Comparison of ENCODE assay signal across 13 cellular contexts in the genomic region with DNA sequence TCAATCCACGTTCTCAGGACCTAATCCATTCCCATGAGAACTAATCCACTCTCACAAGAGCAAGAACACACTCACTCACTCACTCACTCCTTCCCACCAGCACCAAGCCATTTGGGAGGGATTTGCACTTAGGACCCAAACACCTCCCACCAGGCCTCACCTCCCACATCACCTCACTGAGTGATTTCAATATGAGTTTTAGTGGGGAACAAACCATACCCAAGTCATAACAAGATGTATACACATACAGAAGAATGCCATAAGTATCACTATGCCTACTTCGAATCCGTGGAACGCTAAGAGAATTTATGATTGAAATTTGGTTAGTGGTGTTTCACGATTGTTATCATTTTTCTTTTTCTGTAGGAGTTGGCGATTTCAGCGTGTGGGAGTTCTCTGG. TPM values are rescaled to one million over a fixed set of nuclear protein-coding genes. Genes with fewer than 3 reads are reported as not detected.
DNase-seq lines count a peak whose midpoint lies in the region; TF ChIP-seq lines count a peak whose summit lies in the region.
"Had no signal": no experiment of that assay in that cellular context is flagged by ENCODE, and none has a peak within 500 bp of the region (broad histone marks: within the 10 kb centered on the region; RNA-seq: fewer than 3 reads in every experiment).

No MANE protein-coding gene starts in this region.

- POLR2A ChIA-PET in activated CD4-positive, alpha-beta memory T cell treated with anti-CD3 and anti-CD28 coated beads for 36 hours (lab: Charles Lee) = no interaction called here
- POLR2A ChIA-PET in activated CD4-positive, alpha-beta memory T cell treated with anti-CD3 and anti-CD28 coated beads, Interleukin-2, amount 10 ng/mL, durations not matched to agents 7 days and 5 days (lab: Charles Lee) = no interaction called here

- CTCF ChIA-PET in activated CD4-positive, alpha-beta memory T cell treated with anti-CD3 and anti-CD28 coated beads for 36 hours (lab: Charles Lee) = no interaction called here
- CTCF ChIA-PET in activated CD4-positive, alpha-beta memory T cell treated with anti-CD3 and anti-CD28 coated beads, Interleukin-2, amount 10 ng/mL, durations not matched to agents 7 days and 5 days (lab: Charles Lee) = no interaction called here

- H3K36me3 Mint-ChIP-seq in activated CD4-positive, alpha-beta memory T cell treated with anti-CD3 and anti-CD28 coated beads for 36 hours = peaks cover 8% of the 10 kb centered on the region
- no peaks in the 10 kb centered on the region for H3K36me3 Mint-ChIP-seq in activated CD4-positive, alpha-beta memory T cell treated with anti-CD3 and anti-CD28 coated beads, Interleukin-2, amount 10 ng/mL, durations not matched to agents 7 days and 5 days (ENCODE audit: low read depth)
- H3K36me3 Mint-ChIP-seq in progenitor cell of endocrine pancreas (ENCODE audit: insufficient read depth) = peaks cover 41% of the 10 kb centered on the region

- H3K9me3 Mint-ChIP-seq in activated CD4-positive, alpha-beta memory T cell treated with anti-CD3 and anti-CD28 coated beads for 36 hours = peaks cover 14% of the 10 kb centered on the region
- peaks cover 10% of the 10 kb centered on the region for H3K9me3 Mint-ChIP-seq in activated CD4-positive, alpha-beta memory T cell treated with anti-CD3 and anti-CD28 coated beads, Interleukin-2, amount 10 ng/mL, durations not matched to agents 7 days and 5 days
- peaks cover 11% of the 10 kb centered on the region for H3K9me3 Mint-ChIP-seq in progenitor cell of endocrine pancreas (ENCODE audit: low read depth)

- H3K27ac Mint-ChIP-seq in activated CD4-positive, alpha-beta memory T cell treated with anti-CD3 and anti-CD28 coated beads for 36 hours = no peak overlapping the region
- no peak overlapping the region for H3K27ac Mint-ChIP-seq in activated CD4-positive, alpha-beta memory T cell treated with anti-CD3 and anti-CD28 coated beads, Interleukin-2, amount 10 ng/mL, durations not matched to agents 7 days and 5 days
- H3K27ac Mint-ChIP-seq in progenitor cell of endocrine pancreas = peak overlapping the region; percentile 70
- H3K27ac Mint-ChIP-seq: B cell; CD8-positive, alpha-beta T cell had no signal

- peaks cover 10% of the 10 kb centered on the region for H3K4me1 Mint-ChIP-seq in activated CD4-positive, alpha-beta memory T cell treated with anti-CD3 and anti-CD28 coated beads for 36 hours (ENCODE audit: low read depth)
- H3K4me1 Mint-ChIP-seq in activated CD4-positive, alpha-beta memory T cell treated with anti-CD3 and anti-CD28 coated beads, Interleukin-2, amount 10 ng/mL, durations not matched to agents 7 days and 5 days = no peaks in the 10 kb centered on the region
- H3K4me1 Mint-ChIP-seq in progenitor cell of endocrine pancreas (ENCODE audit: low read depth) = peaks cover 7% of the 10 kb centered on the region
- H3K4me1 Mint-ChIP-seq: B cell had no signal

- DNase-seq in activated CD4-positive, alpha-beta memory T cell treated with anti-CD3 and anti-CD28 coated beads for 36 hours = peak; percentile 33
- no peak for DNase-seq in activated CD4-positive, alpha-beta memory T cell treated with anti-CD3 and anti-CD28 coated beads, Interleukin-2, amount 10 ng/mL, durations not matched to agents 7 days and 5 days
- DNase-seq in stimulated activated naive CD4-positive, alpha-beta T cell treated with Interleukin-2 at 50 U/mL for 16 hours (lab: John Stamatoyannopoulos, UW) = peak; percentile 18
- no peak for DNase-seq in stimulated activated naive CD4-positive, alpha-beta T cell (lab: John Stamatoyannopoulos, UW)
- DNase-seq in progenitor cell of endocrine pancreas (ENCODE audit: low spot score, unreplicated experiment) (no peak), NCI-H1417 treated with DMSO at 0.1 percent for 48 hours (lab: John Stamatoyannopoulos, UW) (no peak)
- DNase-seq: Calu3; CD8-positive, alpha-beta T cell; DMS79 treated with DMSO at 0.1 percent for 48 hours; GF-D8; GOT3; H7 had no signal

- intact Hi-C loops in activated CD4-positive, alpha-beta memory T cell treated with anti-CD3 and anti-CD28 coated beads for 36 hours (cut with micrococcal nuclease) = no loop called here

- peaks cover 2% of the 10 kb centered on the region for H3K27me3 Mint-ChIP-seq in activated CD4-positive, alpha-beta memory T cell treated with anti-CD3 and anti-CD28 coated beads for 36 hours
- H3K27me3 Mint-ChIP-seq in activated CD4-positive, alpha-beta memory T cell treated with anti-CD3 and anti-CD28 coated beads, Interleukin-2, amount 10 ng/mL, durations not matched to agents 7 days and 5 days = peaks cover 13% of the 10 kb centered on the region
- no peaks in the 10 kb centered on the region for H3K27me3 Mint-ChIP-seq in progenitor cell of endocrine pancreas

- H3K4me3 Mint-ChIP-seq in activated CD4-positive, alpha-beta memory T cell treated with anti-CD3 and anti-CD28 coated beads for 36 hours = no peak overlapping the region
- no peak overlapping the region for H3K4me3 Mint-ChIP-seq in activated CD4-positive, alpha-beta memory T cell treated with anti-CD3 and anti-CD28 coated beads, Interleukin-2, amount 10 ng/mL, durations not matched to agents 7 days and 5 days
- no peak overlapping the region for H3K4me3 Mint-ChIP-seq in progenitor cell of endocrine pancreas (ENCODE audit: low read depth)
- H3K4me3 Mint-ChIP-seq: B cell; CD8-positive, alpha-beta T cell had no signal

- TF ChIP-seq CTCF in progenitor cell of endocrine pancreas (IDR thresholded peaks at IDR 0.05; ENCODE audit: unreplicated experiment) = no peak

RNA-seq across cellular contexts. Expression of a gene that starts 29.3 kb away (rescaled TPM):
- 10 to 100 TPM; 26.1 to 33.7 TPM for total RNA-seq in activated CD4-positive, alpha-beta memory T cell treated with anti-CD3 and anti-CD28 coated beads for 36 hours
- 10 to 100 TPM; 12.1 to 12.9 TPM for total RNA-seq in activated CD4-positive, alpha-beta memory T cell treated with anti-CD3 and anti-CD28 coated beads, Interleukin-2, amount 10 ng/mL, durations not matched to agents 7 days and 5 days
- 38.6 and 47.5 TPM in 2 replicates for total RNA-seq in progenitor cell of endocrine pancreas

Comparison
In these comparisons a context has a peak if more than half of its experiments do, and no peak if none do; other contexts are left out.
1. DNase-seq: peak in activated CD4-positive, alpha-beta memory T cell treated with anti-CD3 and anti-CD28 coated beads for 36 hours (single experiment) and stimulated activated naive CD4-positive, alpha-beta T cell treated with Interleukin-2 at 50 U/mL for 16 hours (single experiment); none in activated CD4-positive, alpha-beta memory T cell treated with anti-CD3 and anti-CD28 coated beads, Interleukin-2, amount 10 ng/mL, durations not matched to agents 7 days and 5 days (single experiment), stimulated activated naive CD4-positive, alpha-beta T cell (0 of 6), progenitor cell of endocrine pancreas (single experiment) and NCI-H1417 treated with DMSO at 0.1 percent for 48 hours (single experiment).